ENCODE assay signal across 17 cellular contexts in the genomic region with DNA sequence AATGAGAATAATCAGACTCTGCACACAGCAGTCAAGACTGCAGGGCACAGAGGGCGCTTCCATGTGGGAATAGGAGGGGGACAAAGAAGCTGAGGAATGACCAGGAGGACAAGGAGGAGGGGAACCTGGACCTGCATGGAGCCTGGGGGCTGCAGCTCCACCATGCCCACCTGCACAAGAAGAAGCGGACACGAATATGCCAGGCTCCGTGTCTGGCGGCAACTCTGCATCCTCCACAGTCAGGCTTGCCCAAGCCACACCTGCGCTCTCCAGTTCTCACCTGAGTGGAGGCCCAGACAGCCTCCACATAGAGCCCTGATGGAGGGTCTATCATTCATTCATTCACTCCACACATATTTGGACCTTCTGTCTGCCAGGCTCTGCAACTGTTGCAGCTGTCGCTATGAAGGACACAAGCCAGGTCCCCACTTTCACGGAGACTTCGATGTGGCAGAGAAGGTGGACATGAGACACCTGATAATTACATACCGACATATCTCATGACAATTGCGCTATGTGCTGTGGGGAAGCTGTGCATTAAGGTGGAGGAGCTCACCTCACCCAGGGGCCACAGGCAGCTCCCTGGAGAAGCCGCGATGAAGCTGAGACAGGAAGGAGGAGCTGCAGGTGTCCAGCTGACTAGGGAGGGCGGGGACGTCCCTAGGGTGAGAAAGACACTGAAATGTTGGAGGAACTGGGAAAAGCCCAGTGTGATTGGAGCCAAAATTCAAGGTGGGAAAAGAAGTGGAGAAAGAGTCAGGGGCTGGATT.
DNase-seq lines count a peak whose midpoint lies in the region; ATAC-seq, FAIRE-seq and TF ChIP-seq lines count a peak whose summit lies in the region.
"Had no signal": no experiment of that assay in that cellular context is flagged by ENCODE, and none has a peak within 500 bp of the region (broad histone marks: within the 10 kb centered on the region; RNA-seq: fewer than 3 reads in every experiment).

No MANE protein-coding gene starts in this region.

- no peak overlapping the region for H3K27ac Mint-ChIP-seq in activated T-cell treated with anti-CD3 and anti-CD28 coated beads, Interleukin-2, amount 50 U/mL, for 24 hours
- H3K27ac Mint-ChIP-seq: CD4-positive, alpha-beta memory T cell had no signal

- 96% methylated on average over 15 of the region's 15 CpGs for WGBS in liver
- 67% methylated on average over 15 of the region's 15 CpGs for WGBS in HepG2 (ENCODE audit: low lambda C conversion rate)
- WGBS in right lobe of liver (ENCODE audit: insufficient coverage, low coverage, low lambda C conversion rate, missing lambda C conversion rate), result 86% methylated on average over 10 of the region's 15 CpGs

- H2AFZ ChIP-seq in HepG2 (ENCODE audit: low read length), result no peak overlapping the region

- H3K9me3 Mint-ChIP-seq in activated T-cell treated with anti-CD3 and anti-CD28 coated beads, Interleukin-2, amount 50 U/mL, for 24 hours, result no peaks in the 10 kb centered on the region
- H3K9me3 Mint-ChIP-seq: CD4-positive, alpha-beta memory T cell had no signal

- TF ChIP-seq EP300 in HepG2 (IDR thresholded peaks at IDR 0.05; ENCODE audit: low read depth in 2 of 2, low read length in 2 of 2) (no peak), HepG2 (CRISPR knock-in tag; IDR thresholded peaks at IDR 0.05; ENCODE audit: borderline replicate concordance) (no peak)

- H3K4me1 Mint-ChIP-seq in activated T-cell treated with anti-CD3 and anti-CD28 coated beads, Interleukin-2, amount 50 U/mL, for 24 hours (ENCODE audit: low read depth), result no peaks in the 10 kb centered on the region
- H3K4me1 Mint-ChIP-seq: CD4-positive, alpha-beta memory T cell had no signal

- TF ChIP-seq CTCF in liver (IDR thresholded peaks at IDR 0.05; ENCODE audit: low read depth, low read length, missing input control), result no peak
- TF ChIP-seq CTCF in HepG2 (CRISPR knock-in tag; IDR thresholded peaks at IDR 0.05), result no peak
- no peak for TF ChIP-seq CTCF in right lobe of liver (IDR thresholded peaks at IDR 0.05)
- no peak for TF ChIP-seq CTCF in gastrocnemius medialis (IDR thresholded peaks at IDR 0.05 in 4 of 5, conservative IDR thresholded peaks at IDR 0.05 in 1 of 5)
- TF ChIP-seq CTCF in upper lobe of right lung (IDR thresholded peaks at IDR 0.05), result no peak

- CTCF ChIA-PET in HepG2 (lab: Yijun Ruan, JAX; ENCODE audit: low intra/inter-chr PET ratio, low total read pairs), result no interaction called here

- no peak for TF ChIP-seq RAD21 in liver (IDR thresholded peaks at IDR 0.05)
- no peak for TF ChIP-seq RAD21 in HepG2 (CRISPR knock-in tag; IDR thresholded peaks at IDR 0.05)

- DNase-seq in HepG2 (ENCODE audit: low spot score) (no peak), right lobe of liver (no peak), gastrocnemius medialis (no peak), upper lobe of right lung (no peak)
- DNase-seq in activated T-cell treated with anti-CD3 and anti-CD28 coated beads, Interleukin-2, amount 50 U/mL, for 24 hours, result no peak
- DNase-seq: BE2C; CD4-positive, alpha-beta memory T cell; DMS79 treated with DMSO at 0.1 percent for 48 hours; GDM1 had no signal

- in situ Hi-C loops in HepG2 (cut with HindIII; ENCODE audit: extremely low pct_ligation_motif_present, low pct_unique_long_range_greater_than_20kb) (no loop called here), gastrocnemius medialis (cut with MboI; ENCODE audit: low sequenced_read_pairs in 4 of 4) (loop anchor here in 1 of 4 donors (5.0 kb wide), 1 partner anchor 37 kb away; no protein-coding TSS in a partner anchor)

- TF ChIP-seq POLR2A in HepG2 (IDR thresholded peaks at IDR 0.05; ENCODE audit: insufficient read depth in 1 of 2, low read depth in 2 of 2, low read length in 2 of 2) (no peak), right lobe of liver (IDR thresholded peaks at IDR 0.05) (no peak), gastrocnemius medialis (IDR thresholded peaks at IDR 0.05) (no peak)

- H3K4me2 ChIP-seq in HepG2 (ENCODE audit: low read depth, low read length), result no peak overlapping the region
- H3K4me2 ChIP-seq: A549 had no signal

- no peak for FAIRE-seq in HepG2 (lab: Jason Lieb, UNC)
- FAIRE-seq: A549, GM12892, GM19239, H1 had no signal

- no peaks in the 10 kb centered on the region for H3K36me3 Mint-ChIP-seq in activated T-cell treated with anti-CD3 and anti-CD28 coated beads, Interleukin-2, amount 50 U/mL, for 24 hours (ENCODE audit: low read depth)
- H3K36me3 Mint-ChIP-seq: CD4-positive, alpha-beta memory T cell had no signal

- no peaks in the 10 kb centered on the region for H3K79me2 ChIP-seq in HepG2 (ENCODE audit: insufficient read depth, low read length)

- H3K4me3 ChIP-seq in liver (ENCODE audit: low read depth in 1 of 3, low read length in 3 of 3) (no peak overlapping the region), HepG2 (replicated peaks in 1 of 3; ENCODE audit: insufficient read depth in 1 of 3, low read depth in 2 of 3, low read length in 3 of 3) (no peak overlapping the region), right lobe of liver (no peak overlapping the region), gastrocnemius medialis (no peak overlapping the region), upper lobe of right lung (no peak overlapping the region)
- H3K4me3 ChIP-seq: A549, HAP-1 had no signal

- no peaks in the 10 kb centered on the region for H3K36me3 ChIP-seq in liver (ENCODE audit: control insufficient read depth in 4 of 4, insufficient read depth in 3 of 4, low read depth in 1 of 4, low read length in 3 of 4)
- no peaks in the 10 kb centered on the region for H3K36me3 ChIP-seq in HepG2 (replicated peaks in 1 of 2; ENCODE audit: control insufficient read depth in 1 of 2, insufficient read depth in 2 of 2, low read length in 2 of 2)
- H3K36me3 ChIP-seq in right lobe of liver, result no peaks in the 10 kb centered on the region
- H3K36me3 ChIP-seq in gastrocnemius medialis, result no peaks in the 10 kb centered on the region
- no peaks in the 10 kb centered on the region for H3K36me3 ChIP-seq in upper lobe of right lung
- H3K36me3 ChIP-seq: BE2C, HAP-1 had no signal

- H3K9ac ChIP-seq in liver (ENCODE audit: low read depth in 1 of 2, low read length in 2 of 2) (no peak overlapping the region), HepG2 (ENCODE audit: insufficient read depth, low read depth, low read length) (no peak overlapping the region)

- POLR2A ChIA-PET in HepG2 (lab: Yijun Ruan, JAX), result interaction anchor here (2.2 kb wide), 1 partner anchor 39 kb away, joined by 9 read pairs; no protein-coding TSS in a partner anchor

- H3K27me3 ChIP-seq in liver (ENCODE audit: control insufficient read depth in 4 of 4, insufficient read depth in 4 of 4, low read length in 3 of 4), result no peaks in the 10 kb centered on the region
- peaks cover 7 to 62% of the 10 kb centered on the region in 2 experiments; a peak in 4 of 5 replicates for H3K27me3 ChIP-seq in HepG2 (ENCODE audit: control insufficient read depth in 1 of 2, insufficient read depth in 2 of 2, low read length in 2 of 2)
- H3K27me3 ChIP-seq in right lobe of liver, result no peaks in the 10 kb centered on the region
- no peaks in the 10 kb centered on the region for H3K27me3 ChIP-seq in gastrocnemius medialis
- H3K27me3 ChIP-seq in upper lobe of right lung, result no peaks in the 10 kb centered on the region
- H3K27me3 ChIP-seq: BE2C had no signal

- H3K9me3 ChIP-seq in liver (ENCODE audit: control insufficient read depth in 4 of 4, low read length in 3 of 4) (no peaks in the 10 kb centered on the region), HepG2 (ENCODE audit: low read length) (no peaks in the 10 kb centered on the region), right lobe of liver (no peaks in the 10 kb centered on the region), gastrocnemius medialis (no peaks in the 10 kb centered on the region), upper lobe of right lung (no peaks in the 10 kb centered on the region)
- H3K9me3 ChIP-seq: A549, BE2C, HAP-1 had no signal

- H3K4me1 ChIP-seq in liver (ENCODE audit: control insufficient read depth in 4 of 4, insufficient read depth in 4 of 4, low read length in 3 of 4) (peaks cover 5 to 32% (median 12%) of the 10 kb centered on the region in 4 donors), HepG2 (ENCODE audit: insufficient read depth, low read length) (peaks cover 35% of the 10 kb centered on the region), right lobe of liver (peaks cover 0 to 22% (median 8%) of the 10 kb centered on the region in 4 donors), gastrocnemius medialis (peaks cover 25% of the 10 kb centered on the region in 2 donors), upper lobe of right lung (no peaks in the 10 kb centered on the region)
- H3K4me1 ChIP-seq: A549, BE2C, HAP-1 had no signal

- BruUV-seq in HepG2 (replicated peaks; lab: Mats Ljungman, UMichigan), result no TSS peak

- intact Hi-C loops in HepG2 (cut with micrococcal nuclease; ENCODE audit: unreplicated experiment), result loop anchor here (5.0 kb wide), 1 partner anchor 47 kb away; no protein-coding TSS in a partner anchor
- intact Hi-C loops in right lobe of liver (cut with DNase I), result loop anchor here in 1 of 2 donors (10.0 kb wide), 1 partner anchor 160 kb away; a partner anchor contains a TSS
- intact Hi-C loops in gastrocnemius medialis (cut with DNase I; ENCODE audit: low total_unique reads), result loop anchor here (1.0 to 5.0 kb wide), 5 partner anchors 27 to 172 kb away; no protein-coding TSS in a partner anchor
- intact Hi-C loops in upper lobe of right lung (cut with DNase I), result no loop called here

- H3K27ac ChIP-seq in liver (ENCODE audit: low read depth in 1 of 2, low read length in 2 of 2) (peak overlapping the region; percentile 86 to 90), HepG2 (ENCODE audit: extremely low read length, insufficient read depth, low read length) (no peak overlapping the region), right lobe of liver (peak overlapping the region in 2 of 3 donors; percentile 76 to 84), gastrocnemius medialis (peak overlapping the region; percentile 92 to 97 (median 92)), upper lobe of right lung (no peak overlapping the region)
- H3K27ac ChIP-seq: A549, C4-2B had no signal

- ATAC-seq in HepG2 (no peak), right lobe of liver (no peak), gastrocnemius medialis (no peak), upper lobe of right lung (no peak), GM19395 (IDR thresholded peaks at IDR 0.05; ENCODE audit: unreplicated experiment) (no peak)

- no peaks in the 10 kb centered on the region for H3K27me3 Mint-ChIP-seq in activated T-cell treated with anti-CD3 and anti-CD28 coated beads, Interleukin-2, amount 50 U/mL, for 24 hours

- H4K20me1 ChIP-seq in HepG2 (ENCODE audit: insufficient read depth, low read length), result no peaks in the 10 kb centered on the region

- H3K4me3 Mint-ChIP-seq in activated T-cell treated with anti-CD3 and anti-CD28 coated beads, Interleukin-2, amount 50 U/mL, for 24 hours, result no peak overlapping the region
- H3K4me3 Mint-ChIP-seq: CD4-positive, alpha-beta memory T cell had no signal

TF ChIP-seq in liver, 16 proteins besides CTCF, POLR2A, EP300 and RAD21 (continues in another document):
- TF ChIP-seq SP1 (IDR thresholded peaks at IDR 0.05), result no peak
- no peak for TF ChIP-seq HNF4G (IDR thresholded peaks at IDR 0.05)
- TF ChIP-seq EGR1 (IDR thresholded peaks at IDR 0.05; ENCODE audit: low read depth in 2 of 2), result no peak
- no peak for TF ChIP-seq FOXA1 (IDR thresholded peaks at IDR 0.05)

TF ChIP-seq in HepG2, 621 proteins besides CTCF, POLR2A, EP300 and RAD21 (continues in another document):
- TF ChIP-seq ZNF326 (CRISPR knock-in tag; IDR thresholded peaks at IDR 0.05; ENCODE audit: borderline replicate concordance), result no peak

Comparison
In these comparisons a context has a peak if more than half of its experiments do, and no peak if none do; other contexts are left out.
1. H3K27ac ChIP-seq: peak in liver (2 of 2), right lobe of liver (2 of 3) and gastrocnemius medialis (4 of 4); none in HepG2 (single experiment) and upper lobe of right lung (single experiment).